In the genomic region with DNA sequence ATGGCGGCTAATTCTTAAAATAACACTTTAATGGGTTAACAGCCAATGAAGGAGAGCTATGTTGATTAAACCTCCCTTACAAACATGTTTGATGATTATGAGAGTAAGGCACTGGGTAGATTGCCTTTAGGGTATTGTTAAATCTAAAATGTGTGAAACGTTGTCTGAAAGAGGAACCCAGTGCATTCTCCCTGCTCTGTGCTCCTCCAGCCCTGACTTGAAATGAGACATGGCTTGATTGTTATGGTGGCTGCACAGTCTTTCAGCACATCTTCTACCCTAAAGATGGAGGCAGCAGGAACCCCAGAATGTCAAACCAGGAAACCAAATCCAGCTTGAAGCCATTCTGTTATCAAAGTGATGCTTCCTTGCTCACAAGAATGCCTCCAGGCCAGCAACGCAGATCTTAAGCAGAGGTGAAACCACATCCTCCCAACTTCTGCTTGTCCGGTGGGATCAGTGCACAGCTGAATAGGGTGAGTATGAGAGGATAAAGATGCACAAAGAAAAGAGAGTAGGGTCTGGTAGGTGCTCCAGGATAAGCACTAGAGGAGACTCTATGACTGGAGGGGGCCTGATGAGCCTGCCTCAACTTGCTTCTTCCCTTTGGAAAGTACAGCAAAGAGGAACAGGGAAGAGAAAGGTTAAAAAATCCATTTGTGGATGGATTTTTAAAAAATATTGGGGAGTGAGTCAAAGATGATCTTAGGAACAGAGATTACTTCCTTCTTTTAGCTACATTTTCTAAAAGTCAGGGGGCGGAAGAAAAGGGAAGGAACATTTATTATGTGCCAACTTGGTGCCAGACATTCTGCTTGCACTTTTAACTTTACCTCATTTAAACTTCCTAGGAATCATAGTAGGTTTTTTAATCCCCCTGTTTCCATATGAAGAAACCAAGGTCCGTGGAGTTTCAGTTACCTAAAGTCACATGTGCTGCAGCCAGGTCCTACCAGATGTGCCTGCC, we compare ENCODE assay signal across 1 cellular context.
TF ChIP-seq lines count a peak whose summit lies in the region.

No MANE protein-coding gene starts in this region.

TF ChIP-seq in IMR-90, 13 proteins besides CTCF, POLR2A, EP300 and RAD21:
- no peak for TF ChIP-seq MAFK (IDR thresholded peaks at IDR 0.05; ENCODE audit: low read depth, low read length)
- no peak for TF ChIP-seq NFE2L2 (IDR thresholded peaks at IDR 0.05; ENCODE audit: low read depth, low read length)
- no peak for TF ChIP-seq SMC3 (IDR thresholded peaks at IDR 0.05; ENCODE audit: low read depth, low read length)
- no peak for TF ChIP-seq FOS (IDR thresholded peaks at IDR 0.05; ENCODE audit: low read depth, low read length)
